Comparison of ENCODE assay signal across 9 cellular contexts in genomic region chr9:128091144-128091543, GRCh38. TPM values are rescaled to one million over a fixed set of nuclear protein-coding genes. Genes with fewer than 3 reads are reported as not detected.
A peak's percentile ranks its signal among the peaks of the same experiment; 100 is the strongest.
DNase-seq lines count a peak whose midpoint lies in the region; ATAC-seq and FAIRE-seq lines count a peak whose summit lies in the region.
"Had no signal": no experiment of that assay in that cellular context is flagged by ENCODE, and none has a peak within 500 bp of the region (broad histone marks: within the 10 kb centered on the region; RNA-seq: fewer than 3 reads in every experiment).

No MANE protein-coding gene starts in this region.

- intact Hi-C loops in Right ventricle myocardium superior (cut with DNase I): no loop called here

- peaks cover 29% of the 10 kb centered on the region for H3K4me1 ChIP-seq in SJCRH30

- H3K36me3 ChIP-seq in SJCRH30: peaks cover 14% of the 10 kb centered on the region

- peak; percentile 23 for ATAC-seq in Right ventricle myocardium superior (ENCODE audit: poor library complexity)
- no peak for ATAC-seq in HG02571 (IDR thresholded peaks at IDR 0.05; ENCODE audit: unreplicated experiment)

- no peak for FAIRE-seq in GM19239 (lab: Jason Lieb, UNC)

- H3K4me3 ChIP-seq in SJCRH30: peak overlapping the region; percentile 59
- H3K4me3 ChIP-seq: PC-9 had no signal

- DNase-seq in DMS79 (lab: John Stamatoyannopoulos, UW): peak; percentile 92
- DNase-seq in SJCRH30: peak; percentile 98 to 99
- peak; percentile 78 for DNase-seq in Right ventricle myocardium superior
- peak; percentile 88 for DNase-seq in putamen (ENCODE audit: low spot score)
- DNase-seq in GM19239 (ENCODE audit: insufficient read length, low spot score): no peak
- no peak for DNase-seq in activated CD4-positive, alpha-beta T cell treated with anti-CD3 and anti-CD28 coated beads for 1 hour
- no peak for DNase-seq in LoVo (ENCODE audit: low spot score)
- DNase-seq: PC-9 had no signal

- H3K27ac ChIP-seq in SJCRH30: peak overlapping the region; percentile 74
- H3K27ac ChIP-seq: PC-9 had no signal

- H3K9me3 ChIP-seq in SJCRH30 (replicated peaks): no peaks in the 10 kb centered on the region

- H3K27me3 ChIP-seq in SJCRH30: no peaks in the 10 kb centered on the region

RNA-seq across cellular contexts. Expression of gene SLC25A25, which starts 23.1 kb away (rescaled TPM):
- total RNA-seq in SJCRH30 (2014; rRNA removed; shearing (Covaris generic)): 24.1 and 29.3 TPM in 2 replicates
- total RNA-seq in Right ventricle myocardium superior: 5.0 TPM

RNA-seq across cellular contexts. Expression of gene NAIF1, which starts 24.0 kb away (rescaled TPM):
- total RNA-seq in SJCRH30 (2014; rRNA removed; shearing (Covaris generic)): 8.5 and 9.0 TPM in 2 replicates
- 4.5 TPM for total RNA-seq in Right ventricle myocardium superior

RNA-seq across cellular contexts. Expression of gene PTGES2, which starts 36.4 kb away (rescaled TPM):
- 53.8 and 56.7 TPM in 2 replicates for total RNA-seq in SJCRH30 (2014; rRNA removed; shearing (Covaris generic))
- total RNA-seq in Right ventricle myocardium superior: 155 TPM

RNA-seq across cellular contexts. Expression of gene LCN2, which starts 58.1 kb away (rescaled TPM):
- not detected in 2 replicates for total RNA-seq in SJCRH30 (2014; rRNA removed; shearing (Covaris generic))
- total RNA-seq in Right ventricle myocardium superior: not detected

Comparison
In these comparisons a context has a peak if more than half of its experiments do, and no peak if none do; other contexts are left out.
1. DNase-seq: peak in DMS79 (single experiment), SJCRH30 (2 of 2), Right ventricle myocardium superior (single experiment) and putamen (single experiment); none in GM19239 (single experiment), activated CD4-positive, alpha-beta T cell treated with anti-CD3 and anti-CD28 coated beads for 1 hour (single experiment) and LoVo (single experiment).